In the genomic region with DNA sequence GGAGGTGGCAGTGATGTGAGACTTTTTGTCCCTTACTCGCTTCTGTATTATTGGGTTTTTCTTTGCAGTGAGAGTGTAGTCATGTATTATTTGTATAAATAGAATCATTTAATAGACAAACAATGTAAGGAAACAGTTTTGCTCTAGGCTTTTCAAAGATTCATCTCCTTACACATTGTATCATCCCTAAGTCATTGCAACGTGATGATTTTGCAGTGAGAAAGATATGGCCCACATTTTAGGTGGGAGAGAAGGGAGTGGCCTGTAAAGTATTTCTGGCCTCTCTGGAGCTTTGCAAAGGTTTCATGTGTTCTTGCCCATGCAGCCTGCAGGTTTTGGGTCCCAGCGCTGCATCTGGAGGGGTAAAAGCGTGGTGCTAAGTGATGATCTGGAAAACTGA, we compare ENCODE assay signal across 1 cellular context.
TF ChIP-seq lines count a peak whose summit lies in the region.

No MANE protein-coding gene starts in this region.

TF ChIP-seq in GM23338, 12 proteins besides CTCF, POLR2A, EP300 and RAD21 (continued from another document):
- TF ChIP-seq, protein P1, sequence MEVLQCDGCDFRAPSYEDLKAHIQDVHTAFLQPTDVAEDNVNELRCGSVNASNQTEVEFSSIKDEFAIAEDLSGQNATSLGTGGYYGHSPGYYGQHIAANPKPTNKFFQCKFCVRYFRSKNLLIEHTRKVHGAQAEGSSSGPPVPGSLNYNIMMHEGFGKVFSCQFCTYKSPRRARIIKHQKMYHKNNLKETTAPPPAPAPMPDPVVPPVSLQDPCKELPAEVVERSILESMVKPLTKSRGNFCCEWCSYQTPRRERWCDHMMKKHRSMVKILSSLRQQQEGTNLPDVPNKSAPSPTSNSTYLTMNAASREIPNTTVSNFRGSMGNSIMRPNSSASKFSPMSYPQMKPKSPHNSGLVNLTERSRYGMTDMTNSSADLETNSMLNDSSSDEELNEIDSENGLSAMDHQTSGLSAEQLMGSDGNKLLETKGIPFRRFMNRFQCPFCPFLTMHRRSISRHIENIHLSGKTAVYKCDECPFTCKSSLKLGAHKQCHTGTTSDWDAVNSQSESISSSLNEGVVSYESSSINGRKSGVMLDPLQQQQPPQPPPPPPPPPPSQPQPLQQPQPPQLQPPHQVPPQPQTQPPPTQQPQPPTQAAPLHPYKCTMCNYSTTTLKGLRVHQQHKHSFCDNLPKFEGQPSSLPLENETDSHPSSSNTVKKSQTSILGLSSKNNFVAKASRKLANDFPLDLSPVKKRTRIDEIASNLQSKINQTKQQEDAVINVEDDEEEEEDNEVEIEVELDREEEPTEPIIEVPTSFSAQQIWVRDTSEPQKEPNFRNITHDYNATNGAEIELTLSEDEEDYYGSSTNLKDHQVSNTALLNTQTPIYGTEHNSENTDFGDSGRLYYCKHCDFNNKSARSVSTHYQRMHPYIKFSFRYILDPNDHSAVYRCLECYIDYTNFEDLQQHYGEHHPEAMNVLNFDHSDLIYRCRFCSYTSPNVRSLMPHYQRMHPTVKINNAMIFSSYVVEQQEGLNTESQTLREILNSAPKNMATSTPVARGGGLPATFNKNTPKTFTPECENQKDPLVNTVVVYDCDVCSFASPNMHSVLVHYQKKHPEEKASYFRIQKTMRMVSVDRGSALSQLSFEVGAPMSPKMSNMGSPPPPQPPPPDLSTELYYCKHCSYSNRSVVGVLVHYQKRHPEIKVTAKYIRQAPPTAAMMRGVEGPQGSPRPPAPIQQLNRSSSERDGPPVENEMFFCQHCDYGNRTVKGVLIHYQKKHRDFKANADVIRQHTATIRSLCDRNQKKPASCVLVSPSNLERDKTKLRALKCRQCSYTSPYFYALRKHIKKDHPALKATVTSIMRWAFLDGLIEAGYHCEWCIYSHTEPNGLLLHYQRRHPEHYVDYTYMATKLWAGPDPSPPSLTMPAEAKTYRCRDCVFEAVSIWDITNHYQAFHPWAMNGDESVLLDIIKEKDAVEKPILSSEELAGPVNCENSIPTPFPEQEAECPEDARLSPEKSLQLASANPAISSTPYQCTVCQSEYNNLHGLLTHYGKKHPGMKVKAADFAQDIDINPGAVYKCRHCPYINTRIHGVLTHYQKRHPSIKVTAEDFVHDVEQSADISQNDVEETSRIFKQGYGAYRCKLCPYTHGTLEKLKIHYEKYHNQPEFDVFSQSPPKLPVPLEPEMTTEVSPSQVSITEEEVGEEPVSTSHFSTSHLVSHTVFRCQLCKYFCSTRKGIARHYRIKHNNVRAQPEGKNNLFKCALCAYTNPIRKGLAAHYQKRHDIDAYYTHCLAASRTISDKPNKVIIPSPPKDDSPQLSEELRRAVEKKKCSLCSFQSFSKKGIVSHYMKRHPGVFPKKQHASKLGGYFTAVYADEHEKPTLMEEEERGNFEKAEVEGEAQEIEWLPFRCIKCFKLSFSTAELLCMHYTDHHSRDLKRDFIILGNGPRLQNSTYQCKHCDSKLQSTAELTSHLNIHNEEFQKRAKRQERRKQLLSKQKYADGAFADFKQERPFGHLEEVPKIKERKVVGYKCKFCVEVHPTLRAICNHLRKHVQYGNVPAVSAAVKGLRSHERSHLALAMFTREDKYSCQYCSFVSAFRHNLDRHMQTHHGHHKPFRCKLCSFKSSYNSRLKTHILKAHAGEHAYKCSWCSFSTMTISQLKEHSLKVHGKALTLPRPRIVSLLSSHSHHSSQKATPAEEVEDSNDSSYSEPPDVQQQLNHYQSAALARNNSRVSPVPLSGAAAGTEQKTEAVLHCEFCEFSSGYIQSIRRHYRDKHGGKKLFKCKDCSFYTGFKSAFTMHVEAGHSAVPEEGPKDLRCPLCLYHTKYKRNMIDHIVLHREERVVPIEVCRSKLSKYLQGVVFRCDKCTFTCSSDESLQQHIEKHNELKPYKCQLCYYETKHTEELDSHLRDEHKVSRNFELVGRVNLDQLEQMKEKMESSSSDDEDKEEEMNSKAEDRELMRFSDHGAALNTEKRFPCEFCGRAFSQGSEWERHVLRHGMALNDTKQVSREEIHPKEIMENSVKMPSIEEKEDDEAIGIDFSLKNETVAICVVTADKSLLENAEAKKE (CRISPR knock-in tag; IDR thresholded peaks at IDR 0.05), result no peak
TF ChIP-seq in GM23338: peak in this region for 0.
